In the genomic region with DNA sequence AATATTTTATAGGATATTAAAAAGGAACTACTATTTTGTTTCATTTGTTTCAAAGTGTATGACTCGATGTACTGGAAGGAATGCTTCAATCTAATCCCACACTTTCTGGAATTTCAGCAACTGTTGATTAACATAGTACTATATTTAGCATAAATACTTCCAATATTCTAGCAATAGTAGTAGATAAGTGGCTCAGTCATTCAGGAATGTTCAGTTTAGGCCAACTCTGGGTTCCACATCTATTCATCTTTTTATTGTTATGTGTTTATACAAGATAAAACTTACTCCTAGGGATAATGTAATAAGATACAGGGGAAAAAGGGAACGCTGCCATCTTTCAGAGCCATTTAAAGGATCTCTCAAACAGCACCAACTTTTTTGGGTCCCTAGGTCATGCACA, we compare ENCODE assay signal across 23 cellular contexts. TPM values are rescaled to one million over a fixed set of nuclear protein-coding genes. Genes with fewer than 3 reads are reported as not detected.
A peak's percentile ranks its signal among the peaks of the same experiment; 100 is the strongest.
DNase-seq lines count a peak whose midpoint lies in the region; TF ChIP-seq lines count a peak whose summit lies in the region.
"Had no signal": no experiment of that assay in that cellular context is flagged by ENCODE, and none has a peak within 500 bp of the region (broad histone marks: within the 10 kb centered on the region; RNA-seq: fewer than 3 reads in every experiment).

No MANE protein-coding gene starts in this region.

- no peak overlapping the region for H3K4ac ChIP-seq in mesenchymal stem cell (ENCODE audit: low read depth in 1 of 2, low read length in 2 of 2)

- no peak overlapping the region for H3K14ac ChIP-seq in mesenchymal stem cell (ENCODE audit: low read length in 2 of 2)

- H3K4me1 ChIP-seq in mesenchymal stem cell (ENCODE audit: control insufficient read depth, insufficient read depth, low read depth, low read length) (no peaks in the 10 kb centered on the region), SJCRH30 (no peaks in the 10 kb centered on the region)
- H3K4me1 ChIP-seq: lower lobe of right lung had no signal

- no peak for TF ChIP-seq CTCF in AG09309 (IDR thresholded peaks at IDR 0.05; ENCODE audit: control insufficient read depth, insufficient read depth, low read depth, low read length, missing control alignments)
- TF ChIP-seq CTCF in brain microvascular endothelial cell (IDR thresholded peaks at IDR 0.05; ENCODE audit: low read depth, low read length, missing control alignments), result no peak

- no peak overlapping the region for H3K4me2 ChIP-seq in mesenchymal stem cell (ENCODE audit: low read length, poor library complexity, severe bottlenecking)

- no peak overlapping the region for H2BK15ac ChIP-seq in mesenchymal stem cell (ENCODE audit: low read depth, poor library complexity, severe bottlenecking)

- no peak overlapping the region for H2AFZ ChIP-seq in mesenchymal stem cell (ENCODE audit: low read depth, low read length)

- H3K9me3 ChIP-seq in mesenchymal stem cell (ENCODE audit: control insufficient read depth, low read length) (no peaks in the 10 kb centered on the region), SJCRH30 (replicated peaks) (no peaks in the 10 kb centered on the region)
- H3K9me3 ChIP-seq: lower lobe of right lung, tibial nerve had no signal

- H4K91ac ChIP-seq in mesenchymal stem cell (ENCODE audit: low read length), result no peak overlapping the region

- H2BK12ac ChIP-seq in mesenchymal stem cell (ENCODE audit: low read length in 2 of 2), result no peak overlapping the region

- peaks cover 30% of the 10 kb centered on the region for H3K36me3 ChIP-seq in brain microvascular endothelial cell (replicated peaks)
- H3K36me3 ChIP-seq in mesenchymal stem cell (ENCODE audit: control insufficient read depth in 1 of 2, insufficient read depth in 2 of 2, low read depth in 1 of 2, low read length in 2 of 2), result peaks cover 25 to 55% of the 10 kb centered on the region in 2 experiments
- peaks cover 18% of the 10 kb centered on the region for H3K36me3 ChIP-seq in SJCRH30

- no peak overlapping the region for H2AK5ac ChIP-seq in mesenchymal stem cell (ENCODE audit: low read length, severe bottlenecking)

- no peak overlapping the region for H3K23ac ChIP-seq in mesenchymal stem cell (ENCODE audit: low read length in 2 of 2)

- H3K4me3 ChIP-seq in AG09309 (ENCODE audit: control insufficient read depth, low read depth, low read length) (no peak overlapping the region), brain microvascular endothelial cell (ENCODE audit: low read depth, low read length) (no peak overlapping the region), mesenchymal stem cell (ENCODE audit: insufficient read depth in 1 of 2, low read depth in 1 of 2, low read length in 2 of 2) (no peak overlapping the region), SJCRH30 (no peak overlapping the region)
- H3K4me3 ChIP-seq: K562, lower lobe of right lung, tibial nerve had no signal

- H2BK120ac ChIP-seq in mesenchymal stem cell (ENCODE audit: low read depth, low read length), result no peak overlapping the region

- H3K27me3 ChIP-seq in brain microvascular endothelial cell (replicated peaks), result no peaks in the 10 kb centered on the region
- no peaks in the 10 kb centered on the region for H3K27me3 ChIP-seq in mesenchymal stem cell (ENCODE audit: control insufficient read depth in 1 of 2, insufficient read depth in 1 of 2, low read length in 2 of 2)
- no peaks in the 10 kb centered on the region for H3K27me3 ChIP-seq in SJCRH30
- H3K27me3 ChIP-seq: tibial nerve had no signal

- in situ Hi-C loops in brain microvascular endothelial cell (cut with HindIII; ENCODE audit: low pct_ligation_motif_present, low sequenced_read_pairs), result no loop called here

- H3K79me1 ChIP-seq in mesenchymal stem cell (replicated peaks; ENCODE audit: low read length, poor library complexity, severe bottlenecking), result peaks cover 11% of the 10 kb centered on the region

- peak overlapping the region; percentile 52 for H3K9ac ChIP-seq in mesenchymal stem cell (ENCODE audit: low read length)

- DNase-seq in AG09309 (ENCODE audit: low read depth), result peak; percentile 46
- DNase-seq in HS-5 (ENCODE audit: low read depth), result peak; percentile 36
- peak; percentile 30 for DNase-seq in brain microvascular endothelial cell
- DNase-seq in mesenchymal stem cell, result peak; percentile 21
- no peak for DNase-seq in SJCRH30
- DNase-seq in middle frontal gyrus (ENCODE audit: extremely low spot score, low spot score), result no peak
- no peak for DNase-seq in activated CD4-positive, CD25-positive, alpha-beta regulatory T cell treated with anti-CD3 and anti-CD28 coated beads, Interleukin-2, amount 50 U/mL, for 72 hours
- no peak for DNase-seq in NCI-H226
- DNase-seq: activated CD4-positive, alpha-beta memory T cell treated with anti-CD3 and anti-CD28 coated beads for 36 hours; activated CD4-positive, CD25-positive, alpha-beta regulatory T cell; activated gamma-delta T cell; activated naive CD8-positive, alpha-beta T cell treated with anti-CD3 and anti-CD28 coated beads, Interleukin-2, amount 50 U/mL, for 24 hours; C1 segment of cervical spinal cord; GOT3; hypothalamus; lower lobe of right lung; NCI-H2171; nucleus accumbens; retina; stimulated activated naive CD8-positive, alpha-beta T cell treated with anti-CD3 and anti-CD28 coated beads, Interleukin-15, amount 100 ng/mL, for 72 hours had no signal

- no peak overlapping the region for H2BK5ac ChIP-seq in mesenchymal stem cell (ENCODE audit: low read depth, low read length, poor library complexity, severe bottlenecking)

- no peak overlapping the region for H3K18ac ChIP-seq in mesenchymal stem cell (ENCODE audit: low read depth in 1 of 2, low read length in 2 of 2)

- WGBS in mesenchymal stem cell, result no CpG with 5 or more reads among the region's 2 CpGs

- H4K8ac ChIP-seq in mesenchymal stem cell (ENCODE audit: low read length), result no peak overlapping the region

- H3K27ac ChIP-seq in brain microvascular endothelial cell (no peak overlapping the region), mesenchymal stem cell (ENCODE audit: low read length, poor library complexity, severe bottlenecking) (no peak overlapping the region), SJCRH30 (no peak overlapping the region)
- H3K27ac ChIP-seq: lower lobe of right lung, RWPE1, tibial nerve had no signal

RNA-seq across cellular contexts. Expression of a gene that starts 22.3 kb away (rescaled TPM):
- polyA plus RNA-seq in mesenchymal stem cell (2013, experiment 1 of 2), result 6.7 TPM
- 6.4 TPM for polyA plus RNA-seq in mesenchymal stem cell (2013, experiment 2 of 2)
- total RNA-seq in SJCRH30 (2014; rRNA removed; shearing (Covaris generic)), result 23.5 and 27.5 TPM in 2 replicates

Comparison
In these comparisons a context has a peak if more than half of its experiments do, and no peak if none do; other contexts are left out.
1. DNase-seq: peak in AG09309 (single experiment), HS-5 (single experiment), brain microvascular endothelial cell (single experiment) and mesenchymal stem cell (single experiment); none in SJCRH30 (0 of 2), middle frontal gyrus (single experiment), activated CD4-positive, CD25-positive, alpha-beta regulatory T cell treated with anti-CD3 and anti-CD28 coated beads, Interleukin-2, amount 50 U/mL, for 72 hours (single experiment) and NCI-H226 (single experiment).